8 cellular contexts compared by ENCODE assay signal in the genomic region with DNA sequence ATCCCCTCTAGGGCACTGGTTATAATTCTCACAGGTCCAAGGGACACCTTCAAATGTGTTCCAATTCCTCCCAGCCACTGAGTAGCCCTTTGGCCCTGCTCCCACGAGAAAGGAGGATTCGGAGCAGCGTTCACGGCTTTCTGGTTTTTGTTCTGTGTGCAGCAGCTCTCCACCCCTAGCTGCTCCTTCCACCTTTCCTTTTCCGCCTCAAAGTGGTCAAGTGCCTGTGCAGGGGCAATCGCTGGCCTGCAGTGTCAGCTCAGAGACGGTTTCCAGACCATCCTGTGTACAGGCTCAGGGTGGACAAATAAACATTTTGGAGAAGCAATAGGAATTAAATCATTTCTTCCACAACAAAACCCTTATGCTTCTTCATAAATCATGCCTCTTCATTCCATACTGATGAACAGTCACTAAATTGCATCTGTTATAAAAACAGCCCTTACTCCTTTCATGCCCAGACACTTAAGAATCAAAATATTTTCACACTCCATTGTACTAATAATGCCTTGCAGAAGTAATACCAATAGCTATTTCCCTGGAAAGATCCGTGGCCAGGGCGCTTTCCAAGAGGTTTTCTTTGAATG. TPM values are rescaled to one million over a fixed set of nuclear protein-coding genes. Genes with fewer than 3 reads are reported as not detected.
DNase-seq lines count a peak whose midpoint lies in the region; ATAC-seq and TF ChIP-seq lines count a peak whose summit lies in the region.

No MANE protein-coding gene starts in this region.

- H3K4me1 ChIP-seq in SJCRH30 (peaks cover 20% of the 10 kb centered on the region), skeletal muscle satellite cell (ENCODE audit: control insufficient read depth, insufficient read depth, low read length) (peaks cover 21% of the 10 kb centered on the region)

- DNase-seq in DMS153 treated with DMSO at 0.1 percent for 48 hours (lab: John Stamatoyannopoulos, UW; ENCODE audit: unreplicated experiment) (peak; percentile 12), DMS153 (lab: John Stamatoyannopoulos, UW) (no peak), SJCRH30 (peak in 1 of 2 experiments; percentile 21), foreskin fibroblast (peak in 1 of 2 donors; percentile 37), cortex of kidney (lab: John Stamatoyannopoulos, UW) (no peak), RKO (ENCODE audit: low spot score) (no peak)

- no peaks in the 10 kb centered on the region for H3K36me3 ChIP-seq in SJCRH30
- no peaks in the 10 kb centered on the region for H3K36me3 ChIP-seq in skeletal muscle satellite cell (ENCODE audit: insufficient read depth, low read length)

- no peaks in the 10 kb centered on the region for H3K9me3 ChIP-seq in SJCRH30 (replicated peaks)
- no peaks in the 10 kb centered on the region for H3K9me3 ChIP-seq in skeletal muscle satellite cell (replicated peaks; ENCODE audit: low read length)

- H3K9ac ChIP-seq in skeletal muscle satellite cell (ENCODE audit: low read depth, low read length) = peak overlapping the region; percentile 87

- H3K27ac ChIP-seq in SJCRH30 = no peak overlapping the region

- 0 out of 2 replicates have a peak, but pooled peaks cover 3% of the 10 kb centered on the region for H3K27me3 ChIP-seq in SJCRH30
- no peaks in the 10 kb centered on the region for H3K27me3 ChIP-seq in skeletal muscle satellite cell (ENCODE audit: control insufficient read depth, insufficient read depth, low read length)

- no peak for TF ChIP-seq CTCF in foreskin fibroblast (IDR thresholded peaks at IDR 0.05; ENCODE audit: low read depth, low read length)

- H3K4me3 ChIP-seq in SJCRH30 (peak overlapping the region; percentile 87), foreskin fibroblast (ENCODE audit: low read depth in 1 of 2, low read length in 2 of 2) (peak overlapping the region; percentile 60 to 78), skeletal muscle satellite cell (ENCODE audit: low read length) (peak overlapping the region; percentile 85)

- no peak for ATAC-seq in HG02885 (IDR thresholded peaks at IDR 0.05; ENCODE audit: poor library complexity, unreplicated experiment)

- peak overlapping the region; percentile 93 for H3K4me2 ChIP-seq in skeletal muscle satellite cell (ENCODE audit: low read length)

RNA-seq across cellular contexts. Expression of a gene that starts 1.1 kb away (rescaled TPM):
- total RNA-seq in SJCRH30 (2014; rRNA removed; shearing (Covaris generic)) = 11.8 and 12.5 TPM in 2 replicates
- total RNA-seq in skeletal muscle satellite cell (2012; rRNA removed) = 0.25 and 0.66 TPM in 2 replicates

RNA-seq across cellular contexts. Expression of a gene that starts 55.8 kb away (rescaled TPM):
- 57.1 and 62.4 TPM in 2 replicates for total RNA-seq in SJCRH30 (2014; rRNA removed; shearing (Covaris generic))
- total RNA-seq in skeletal muscle satellite cell (2012; rRNA removed) = 17.0 and 21.2 TPM in 2 replicates
